9 cellular contexts compared by ENCODE assay signal in the genomic region with DNA sequence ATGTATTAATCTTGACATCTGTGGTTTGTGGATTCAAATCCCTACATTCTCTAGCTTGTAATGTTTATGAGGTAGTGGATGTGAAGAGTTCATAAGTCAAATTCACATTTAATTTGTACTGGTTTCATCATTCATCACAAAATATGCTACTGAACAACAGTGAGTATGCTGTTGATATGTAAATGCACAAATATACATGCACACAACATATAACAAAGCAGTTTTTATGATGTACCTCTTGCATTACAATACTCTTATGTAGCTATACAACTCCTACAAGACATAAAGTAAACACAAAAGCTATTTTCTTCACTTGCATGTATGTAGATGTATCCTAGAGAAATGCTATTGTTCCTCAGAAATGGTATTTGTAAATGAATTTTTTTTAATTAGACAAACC.
"Had no signal": no experiment of that assay in that cellular context is flagged by ENCODE, and none has a peak within 500 bp of the region (broad histone marks: within the 10 kb centered on the region; RNA-seq: fewer than 3 reads in every experiment).

No MANE protein-coding gene starts in this region.

- H3K4me3 Mint-ChIP-seq: H9, HFFc6 had no signal

- ATAC-seq: HCT116 had no signal

- H3K27ac Mint-ChIP-seq: HFFc6 had no signal

- H3K4me3 ChIP-seq: GM23248, HAP-1 had no signal

- H3K27ac ChIP-seq: GM23248 had no signal

- H2AFZ ChIP-seq: GM23248 had no signal

- FAIRE-seq: H1, H54 had no signal

- H3K36me3 ChIP-seq: HAP-1 had no signal

- DNase-seq: GM23248, GOT3, H9, HCEC 1CT, HFFc6 had no signal
